In genomic region chr11:11992257-11992690, GRCh38 we compare ENCODE assay signal across 13 cellular contexts. TPM values are rescaled to one million over a fixed set of nuclear protein-coding genes. Genes with fewer than 3 reads are reported as not detected.
DNase-seq lines count a peak whose midpoint lies in the region; ATAC-seq and TF ChIP-seq lines count a peak whose summit lies in the region.
"Had no signal": no experiment of that assay in that cellular context is flagged by ENCODE, and none has a peak within 500 bp of the region (broad histone marks: within the 10 kb centered on the region; RNA-seq: fewer than 3 reads in every experiment).

No MANE protein-coding gene starts in this region.

- H3K36me3 ChIP-seq in HCT116 (ENCODE audit: control insufficient read depth in 1 of 2, insufficient read depth in 2 of 2, low read length in 2 of 2) (no peaks in the 10 kb centered on the region), cardiac muscle cell (peaks cover 15% of the 10 kb centered on the region)

- RAD21 ChIA-PET in HCT116 (lab: Charles Lee; ENCODE audit: low non-redundant PET in 1 of 2, low total read pairs in 2 of 2, uncharacterized antibody in 2 of 2, unreplicated experiment in 2 of 2), result no interaction called here

- H3K4me1 ChIP-seq in HCT116 (ENCODE audit: control insufficient read depth in 1 of 2, insufficient read depth in 2 of 2, low read length in 2 of 2) (peaks cover 15 to 43% of the 10 kb centered on the region in 2 experiments), cardiac muscle cell (ENCODE audit: low read depth) (peaks cover 49% of the 10 kb centered on the region)

- H4K20me1 ChIP-seq in HCT116 (ENCODE audit: insufficient read depth), result no peaks in the 10 kb centered on the region

- no peak overlapping the region for H3K9ac ChIP-seq in HCT116 (ENCODE audit: low read length)

- H3K27me3 ChIP-seq in HCT116 (ENCODE audit: insufficient read depth, low read length) (no peaks in the 10 kb centered on the region), cardiac muscle cell (no peaks in the 10 kb centered on the region)
- H3K27me3 ChIP-seq: gastroesophageal sphincter had no signal

- H3K4me3 ChIP-seq in HCT116 (replicated peaks in 1 of 2; ENCODE audit: low read depth in 1 of 2, low read length in 2 of 2) (no peak overlapping the region), cardiac muscle cell (no peak overlapping the region)
- H3K4me3 ChIP-seq: gastroesophageal sphincter had no signal

- H3K4me2 ChIP-seq in HCT116 (ENCODE audit: low read length), result peak overlapping the region; percentile 39

- no peak for TF ChIP-seq CTCF in HCT116 (IDR thresholded peaks at IDR 0.05 in 2 of 3, conservative IDR thresholded peaks at IDR 0.05 in 1 of 3; ENCODE audit: borderline replicate concordance in 1 of 3, insufficient read depth in 1 of 3, low read depth in 2 of 3, low read length in 2 of 3)
- TF ChIP-seq CTCF in cardiac muscle cell (IDR thresholded peaks at IDR 0.05; ENCODE audit: low read depth, low read length), result no peak

- intact Hi-C loops in HCT116 (cut with micrococcal nuclease), result no loop called here

- H3K27ac ChIP-seq in HCT116 (ENCODE audit: low read depth, low read length), result no peak overlapping the region
- peak overlapping the region; percentile 73 for H3K27ac ChIP-seq in cardiac muscle cell
- H3K27ac ChIP-seq: gastroesophageal sphincter had no signal

- no peak for TF ChIP-seq RAD21 in HCT116 (IDR thresholded peaks at IDR 0.05; ENCODE audit: low read depth)

- peak overlapping the region; percentile 33 for H2AFZ ChIP-seq in HCT116 (ENCODE audit: low read depth, low read length, poor library complexity, severe bottlenecking)

- BruUV-seq in HCT116 (replicated peaks; lab: Mats Ljungman, UMichigan), result no TSS peak

- no peak for TF ChIP-seq POLR2A in HCT116 (IDR thresholded peaks at IDR 0.05; ENCODE audit: borderline replicate concordance, extremely low read depth, insufficient read depth, insufficient read length)

- POLR2A ChIA-PET in HCT116 (lab: Charles Lee), result no interaction called here

- no peaks in the 10 kb centered on the region for H3K9me2 ChIP-seq in HCT116 (ENCODE audit: insufficient read depth)

- ATAC-seq in HCT116, result no peak
- no peak for ATAC-seq in HG03139 (IDR thresholded peaks at IDR 0.05; ENCODE audit: unreplicated experiment)
- ATAC-seq: activated CD8-positive, alpha-beta T cell treated with anti-CD3 and anti-CD28 coated beads, Interleukin-2, amount 10 ng/mL, durations not matched to agents 7 days and 5 days; activated naive CD4-positive, alpha-beta T cell treated with anti-CD3 and anti-CD28 coated beads, Interleukin-2, amount 50 U/mL, for 72 hours; gastroesophageal sphincter had no signal

- DNase-seq in HCT116 (ENCODE audit: low read depth, low spot score), result no peak
- peak; percentile 73 for DNase-seq in SW480 (ENCODE audit: low spot score)
- peak in 1 of 2 donors; percentile 52 for DNase-seq in cardiac muscle cell (ENCODE audit: low read depth in 1 of 2, low spot score in 1 of 2)
- DNase-seq in nucleus accumbens (lab: John Stamatoyannopoulos, UW), result peak in 29 of 56 donors; percentile 12 to 82 (median 55)
- DNase-seq in mucosa of gallbladder (ENCODE audit: low spot score), result no peak
- DNase-seq in activated effector memory CD4-positive, alpha-beta T cell treated with Interleukin-2 at 50 U/mL for 16 hours, result no peak
- DNase-seq in stimulated activated naive CD4-positive, alpha-beta T cell treated with Interleukin-2 at 50 U/mL for 16 hours (lab: John Stamatoyannopoulos, UW), result no peak
- DNase-seq: activated CD8-positive, alpha-beta T cell treated with anti-CD3 and anti-CD28 coated beads, Interleukin-2, amount 10 ng/mL, durations not matched to agents 7 days and 5 days; CD4-positive, CD25-positive, alpha-beta regulatory T cell; NCI-H2029 had no signal

- H3K79me2 ChIP-seq in HCT116 (ENCODE audit: insufficient read depth, low read length), result no peaks in the 10 kb centered on the region

- CTCF ChIA-PET in HCT116 (lab: Charles Lee), result no interaction called here

- H3K9me3 ChIP-seq in HCT116 (ENCODE audit: control insufficient read depth in 1 of 2, insufficient read depth in 1 of 2, low read depth in 1 of 2, low read length in 2 of 2) (no peaks in the 10 kb centered on the region), cardiac muscle cell (ENCODE audit: low read depth) (no peaks in the 10 kb centered on the region)
- H3K9me3 ChIP-seq: gastroesophageal sphincter had no signal

TF ChIP-seq in HCT116, 20 proteins besides CTCF, POLR2A, EP300 and RAD21:
- no peak for TF ChIP-seq CEBPB (IDR thresholded peaks at IDR 0.05; ENCODE audit: low read depth)

RNA-seq across cellular contexts. Expression of gene DKK3, which starts 16.2 kb away (rescaled TPM):
- total RNA-seq in HCT116 (2021; ENCODE audit: unreplicated experiment) (0.49 TPM), cardiac muscle cell (180 and 309 TPM in 2 replicates), mucosa of gallbladder (80.0 TPM)
- polyA plus RNA-seq in HCT116 (2012), result 0.20 TPM in 1 of 2 replicates, not detected in the other
- polyA plus RNA-seq in cardiac muscle cell, result 226 and 238 TPM in 2 replicates
- total RNA-seq: activated naive CD4-positive, alpha-beta T cell treated with anti-CD3 and anti-CD28 coated beads, Interleukin-2, amount 50 U/mL, for 72 hours; CD4-positive, CD25-positive, alpha-beta regulatory T cell had no signal

Comparison
In these comparisons a context has a peak if more than half of its experiments do, and no peak if none do; other contexts are left out.
1. DNase-seq: peak in SW480 (single experiment) and nucleus accumbens (29 of 56); none in HCT116 (single experiment), mucosa of gallbladder (single experiment), activated effector memory CD4-positive, alpha-beta T cell treated with Interleukin-2 at 50 U/mL for 16 hours (single experiment) and stimulated activated naive CD4-positive, alpha-beta T cell treated with Interleukin-2 at 50 U/mL for 16 hours (single experiment).
2. RNA of gene DKK3, which starts 16.2 kb away (total RNA-seq): 180 to 309 TPM in cardiac muscle cell and 80.0 TPM in mucosa of gallbladder (single experiment); 0.49 TPM in HCT116 (single experiment); every median in the first group is over 10 times any median in the second.